In the genomic region with DNA sequence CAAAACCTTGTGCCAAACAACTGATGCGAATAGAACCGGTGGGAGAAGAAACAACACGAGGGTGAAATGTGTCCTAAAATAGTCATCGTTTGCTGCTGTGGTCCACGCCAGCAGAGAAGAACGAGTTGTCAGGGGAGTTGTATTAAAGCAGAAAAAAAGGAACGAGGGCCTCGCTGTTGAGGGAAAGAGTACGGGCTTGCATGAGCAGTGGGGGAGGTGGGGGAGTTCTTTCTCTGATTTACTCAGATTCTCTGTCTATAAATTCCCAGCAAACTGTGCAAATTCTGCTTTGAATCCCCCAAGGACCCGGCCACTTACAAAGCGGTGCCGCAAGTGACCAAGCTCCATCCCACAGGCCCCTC, we compare ENCODE assay signal across 19 cellular contexts.
DNase-seq lines count a peak whose midpoint lies in the region; ATAC-seq and TF ChIP-seq lines count a peak whose summit lies in the region.
"Had no signal": no experiment of that assay in that cellular context is flagged by ENCODE, and none has a peak within 500 bp of the region (broad histone marks: within the 10 kb centered on the region; RNA-seq: fewer than 3 reads in every experiment).

No MANE protein-coding gene starts in this region.

- no peak for TF ChIP-seq CTCF in hepatocyte (IDR thresholded peaks at IDR 0.05; ENCODE audit: poor library complexity)

- peaks cover 11 to 16% of the 10 kb centered on the region in 2 donors for H3K4me1 Mint-ChIP-seq in stimulated activated naive B cell treated with anti-CD40 and anti-IgM and Interleukin-4, amounts not matched to agents 10 μg/mL and 1 μg/mL and 100 μg/mL, for 72 hours
- H3K4me1 Mint-ChIP-seq: activated naive CD8-positive, alpha-beta T cell treated with anti-CD3 and anti-CD28 coated beads, Interleukin-2, amount 50 U/mL, for 24 hours had no signal

- H3K79me2 ChIP-seq in hepatocyte: no peaks in the 10 kb centered on the region

- H3K27ac ChIP-seq in HUES6 (ENCODE audit: low read depth, low read length) (no peak overlapping the region), hepatocyte (peak overlapping the region; percentile 89)
- H3K27ac ChIP-seq: psoas muscle had no signal

- H3K27ac Mint-ChIP-seq in stimulated activated naive B cell treated with anti-CD40 and anti-IgM and Interleukin-4, amounts not matched to agents 10 μg/mL and 1 μg/mL and 100 μg/mL, for 72 hours: no peak overlapping the region
- H3K27ac Mint-ChIP-seq: activated naive CD8-positive, alpha-beta T cell treated with anti-CD3 and anti-CD28 coated beads, Interleukin-2, amount 50 U/mL, for 24 hours; activated T-cell treated with anti-CD3 and anti-CD28 coated beads, Interleukin-2, amount 50 U/mL, for 72 hours; effector memory CD8-positive, alpha-beta T cell had no signal

- DNase-seq in hepatocyte (ENCODE audit: low spot score) (no peak), T-helper 1 cell (no peak)
- peak; percentile 7 for DNase-seq in stimulated activated naive B cell treated with anti-CD40 and anti-IgM and Interleukin-4, amounts not matched to agents 10 μg/mL and 1 μg/mL and 100 μg/mL, for 72 hours
- DNase-seq: activated CD4-positive, alpha-beta T cell treated with anti-CD3 and anti-CD28 coated beads, Interleukin-2, amount 50 U/mL, for 4 hours; activated naive CD8-positive, alpha-beta T cell treated with anti-CD3 and anti-CD28 coated beads, Interleukin-2, amount 50 U/mL, for 24 hours; activated T-cell treated with anti-CD3 and anti-CD28 coated beads, Interleukin-2, amount 50 U/mL, for 72 hours; central memory CD4-positive, alpha-beta T cell; effector memory CD8-positive, alpha-beta T cell; KG1; NCI-H1417; psoas muscle; stimulated activated CD4-positive, alpha-beta T cell treated with anti-CD3 and anti-CD28 coated beads, Interleukin-12 subunit alpha, Interleukin-12 subunit beta, amount 100 ng/mL, for 4 hours; stimulated activated naive CD8-positive, alpha-beta T cell treated with anti-CD3 and anti-CD28 coated beads, Interleukin-15, amount 100 ng/mL, for 72 hours had no signal

- WGBS in hepatocyte (ENCODE audit: low lambda C conversion rate, missing lambda C conversion rate): 45% methylated on average over 9 of the region's 12 CpGs

- no peak overlapping the region for H3K4me3 Mint-ChIP-seq in stimulated activated naive B cell treated with anti-CD40 and anti-IgM and Interleukin-4, amounts not matched to agents 10 μg/mL and 1 μg/mL and 100 μg/mL, for 72 hours
- H3K4me3 Mint-ChIP-seq: activated naive CD8-positive, alpha-beta T cell treated with anti-CD3 and anti-CD28 coated beads, Interleukin-2, amount 50 U/mL, for 24 hours; activated T-cell treated with anti-CD3 and anti-CD28 coated beads, Interleukin-2, amount 50 U/mL, for 72 hours; effector memory CD8-positive, alpha-beta T cell; stimulated activated naive CD8-positive, alpha-beta T cell treated with anti-CD3 and anti-CD28 coated beads, Interleukin-15, amount 100 ng/mL, for 72 hours had no signal

- H3K27me3 ChIP-seq in HUES6 (ENCODE audit: control insufficient read depth, insufficient read depth, low read length) (no peaks in the 10 kb centered on the region), hepatocyte (no peaks in the 10 kb centered on the region)

- no peak overlapping the region for H3K9ac ChIP-seq in HUES6 (ENCODE audit: low read length)

- H3K9me2 ChIP-seq in hepatocyte (replicated peaks; ENCODE audit: insufficient read depth): no peaks in the 10 kb centered on the region

- H3K27me3 Mint-ChIP-seq in stimulated activated naive B cell treated with anti-CD40 and anti-IgM and Interleukin-4, amounts not matched to agents 10 μg/mL and 1 μg/mL and 100 μg/mL, for 72 hours: peaks cover 16 to 69% of the 10 kb centered on the region in 2 donors

- H3K4me3 ChIP-seq in HUES6 (ENCODE audit: low read depth, low read length): peak overlapping the region; percentile 33
- no peak overlapping the region for H3K4me3 ChIP-seq in hepatocyte
- H3K4me3 ChIP-seq: psoas muscle had no signal

- H3K9me3 ChIP-seq in HUES6 (ENCODE audit: control insufficient read depth, insufficient read depth, low read depth, low read length) (no peaks in the 10 kb centered on the region), hepatocyte (ENCODE audit: low read depth) (no peaks in the 10 kb centered on the region)
- H3K9me3 ChIP-seq: psoas muscle had no signal

- no peaks in the 10 kb centered on the region for H3K36me3 Mint-ChIP-seq in stimulated activated naive B cell treated with anti-CD40 and anti-IgM and Interleukin-4, amounts not matched to agents 10 μg/mL and 1 μg/mL and 100 μg/mL, for 72 hours

- H2AFZ ChIP-seq in hepatocyte: peak overlapping the region; percentile 12

- peak overlapping the region; percentile 66 for H3K4me2 ChIP-seq in hepatocyte

- peak; percentile 68 for ATAC-seq in GM21360 (IDR thresholded peaks at IDR 0.05; ENCODE audit: unreplicated experiment)
- peak; percentile 39 to 78 for ATAC-seq in stimulated activated naive B cell treated with anti-CD40 and anti-IgM and Interleukin-4, amounts not matched to agents 10 μg/mL and 1 μg/mL and 100 μg/mL, for 72 hours (replicated peaks)
- no peak for ATAC-seq in HG03175 (IDR thresholded peaks at IDR 0.05; ENCODE audit: unreplicated experiment)
- no peak for ATAC-seq in GM19467 (IDR thresholded peaks at IDR 0.05; ENCODE audit: unreplicated experiment)
- no peak for ATAC-seq in HG02588 (IDR thresholded peaks at IDR 0.05; ENCODE audit: unreplicated experiment)
- ATAC-seq: activated naive CD8-positive, alpha-beta T cell treated with anti-CD3 and anti-CD28 coated beads, Interleukin-2, amount 50 U/mL, for 24 hours; activated T-cell treated with anti-CD3 and anti-CD28 coated beads, Interleukin-2, amount 50 U/mL, for 72 hours; effector memory CD8-positive, alpha-beta T cell; left lobe of liver; stimulated activated naive CD8-positive, alpha-beta T cell treated with anti-CD3 and anti-CD28 coated beads, Interleukin-15, amount 100 ng/mL, for 72 hours had no signal

- peaks cover 16% of the 10 kb centered on the region for H3K4me1 ChIP-seq in HUES6 (ENCODE audit: control insufficient read depth, insufficient read depth, low read length)
- H3K4me1 ChIP-seq in hepatocyte (ENCODE audit: insufficient read depth): peaks cover 22% of the 10 kb centered on the region
- H3K4me1 ChIP-seq: psoas muscle had no signal

- H3K9me3 Mint-ChIP-seq in stimulated activated naive B cell treated with anti-CD40 and anti-IgM and Interleukin-4, amounts not matched to agents 10 μg/mL and 1 μg/mL and 100 μg/mL, for 72 hours: no peaks in the 10 kb centered on the region
- H3K9me3 Mint-ChIP-seq: activated naive CD8-positive, alpha-beta T cell treated with anti-CD3 and anti-CD28 coated beads, Interleukin-2, amount 50 U/mL, for 24 hours; activated T-cell treated with anti-CD3 and anti-CD28 coated beads, Interleukin-2, amount 50 U/mL, for 72 hours; effector memory CD8-positive, alpha-beta T cell; stimulated activated naive CD8-positive, alpha-beta T cell treated with anti-CD3 and anti-CD28 coated beads, Interleukin-15, amount 100 ng/mL, for 72 hours had no signal

- H4K20me1 ChIP-seq in hepatocyte (ENCODE audit: insufficient read depth, poor library complexity, severe bottlenecking): no peaks in the 10 kb centered on the region

- no peaks in the 10 kb centered on the region for H3K36me3 ChIP-seq in HUES6 (ENCODE audit: control insufficient read depth, insufficient read depth, low read length)
- H3K36me3 ChIP-seq in hepatocyte (replicated peaks; ENCODE audit: insufficient read depth, low read depth): no peaks in the 10 kb centered on the region

Comparison
In these comparisons a context has a peak if more than half of its experiments do, and no peak if none do; other contexts are left out.
1. ATAC-seq: peak in GM21360 (single experiment) and stimulated activated naive B cell treated with anti-CD40 and anti-IgM and Interleukin-4, amounts not matched to agents 10 μg/mL and 1 μg/mL and 100 μg/mL, for 72 hours (2 of 2); none in HG03175 (single experiment), GM19467 (single experiment) and HG02588 (single experiment).